In genomic region chr17:32801641-32802040, GRCh38 we compare ENCODE assay signal across 2 cellular contexts.
TF ChIP-seq lines count a peak whose summit lies in the region.

No MANE protein-coding gene starts in this region.

TF ChIP-seq in SK-N-SH, 30 proteins besides CTCF, POLR2A, EP300 and RAD21 (continued from another document):
- TF ChIP-seq ZBTB33 (IDR thresholded peaks at IDR 0.05; ENCODE audit: borderline replicate concordance, low read depth) = no peak
- no peak for TF ChIP-seq POLR2AphosphoS5 (IDR thresholded peaks at IDR 0.05; ENCODE audit: low read depth, low read length)
- no peak for TF ChIP-seq MEF2A (IDR thresholded peaks at IDR 0.05; ENCODE audit: borderline replicate concordance, low read depth)
- TF ChIP-seq TCF12 (IDR thresholded peaks at IDR 0.05) = no peak
- no peak for TF ChIP-seq PBX3 (IDR thresholded peaks at IDR 0.05)
- TF ChIP-seq TAF1 (IDR thresholded peaks at IDR 0.05; ENCODE audit: borderline replicate concordance, low read depth, low read length) = no peak
- no peak for TF ChIP-seq MXI1 (IDR thresholded peaks at IDR 0.05; ENCODE audit: low read depth, low read length)
- TF ChIP-seq USF2 (IDR thresholded peaks at IDR 0.05; ENCODE audit: borderline replicate concordance, low read depth, low read length) = no peak
- no peak for TF ChIP-seq RXRA (IDR thresholded peaks at IDR 0.05; ENCODE audit: borderline replicate concordance, low read depth)

TF ChIP-seq in SK-N-SH treated with all-trans-retinoic acid at 6 μM for 48 hours, 23 proteins besides CTCF, POLR2A, EP300 and RAD21 (continued from another document):
- TF ChIP-seq BACH2 (CRISPR knock-in tag; IDR thresholded peaks at IDR 0.05; ENCODE audit: borderline replicate concordance) (no peak), TCF4 (CRISPR knock-in tag; IDR thresholded peaks at IDR 0.05; ENCODE audit: borderline replicate concordance) (no peak), CREB5 (CRISPR knock-in tag; IDR thresholded peaks at IDR 0.05; ENCODE audit: low read depth) (no peak)
